In genomic region chr10:60288291-60288690, GRCh38 we compare ENCODE assay signal across 20 cellular contexts.
DNase-seq lines count a peak whose midpoint lies in the region; ATAC-seq, FAIRE-seq and TF ChIP-seq lines count a peak whose summit lies in the region.
"Had no signal": no experiment of that assay in that cellular context is flagged by ENCODE, and none has a peak within 500 bp of the region (broad histone marks: within the 10 kb centered on the region; RNA-seq: fewer than 3 reads in every experiment).

No MANE protein-coding gene starts in this region.

- H3K27ac Mint-ChIP-seq in chondrocyte (ENCODE audit: unreplicated experiment) = peak overlapping the region; percentile 2
- peak overlapping the region; percentile 84 for H3K27ac Mint-ChIP-seq in mesothelial cell of epicardium
- H3K27ac Mint-ChIP-seq: GM23338 had no signal

- peak; percentile 20 for FAIRE-seq in urothelium cell line (lab: Jason Lieb, UNC)
- FAIRE-seq: A204.1 had no signal

- no peak for DNase-seq in left ventricle myocardium inferior
- no peak for DNase-seq in right cardiac atrium
- DNase-seq in chondrocyte (ENCODE audit: low spot score) = no peak
- DNase-seq in mesothelial cell of epicardium (ENCODE audit: low spot score in 2 of 2, unreplicated experiment in 2 of 2) = no peak
- no peak for DNase-seq in urothelium cell line (ENCODE audit: low spot score)
- DNase-seq in occipital lobe (lab: John Stamatoyannopoulos, UW) = no peak
- DNase-seq in DMS79 (lab: John Stamatoyannopoulos, UW) = no peak
- DNase-seq: Calu3, DMS79 treated with DMSO at 0.1 percent for 48 hours, GF-D8, MM.1S, NCI-H1417 treated with DMSO at 0.1 percent for 48 hours, NCI-H2029 treated with DMSO at 0.1 percent for 48 hours, NCI-H510A treated with DMSO at 0.1 percent for 48 hours, Peyer's patch, SHP77 treated with DMSO at 0.1 percent for 48 hours had no signal

- TF ChIP-seq CTCF in left ventricle myocardium inferior (IDR thresholded peaks at IDR 0.05; ENCODE audit: borderline replicate concordance) (no peak), chondrocyte (IDR thresholded peaks at IDR 0.05) (no peak), mesothelial cell of epicardium (IDR thresholded peaks at IDR 0.05; ENCODE audit: unreplicated experiment) (no peak)

- H3K4me1 Mint-ChIP-seq in chondrocyte (ENCODE audit: low read depth) (peaks cover 90% of the 10 kb centered on the region), mesothelial cell of epicardium (peaks cover 67% of the 10 kb centered on the region)

- H3K4me3 Mint-ChIP-seq in chondrocyte (ENCODE audit: unreplicated experiment) (no peak overlapping the region), mesothelial cell of epicardium (no peak overlapping the region)
- H3K4me3 Mint-ChIP-seq: GM23338 had no signal

- H3K27ac ChIP-seq in left ventricle myocardium inferior (replicated peaks) = peak overlapping the region; percentile 88
- H3K27ac ChIP-seq in right cardiac atrium (ENCODE audit: low read length) = no peak overlapping the region
- H3K27ac ChIP-seq: HL-60, Peyer's patch had no signal

- H3K4me3 ChIP-seq in left ventricle myocardium inferior (no peak overlapping the region), right cardiac atrium (ENCODE audit: low read length) (no peak overlapping the region)
- H3K4me3 ChIP-seq: GM23338, Peyer's patch had no signal

- H3K9me3 Mint-ChIP-seq in chondrocyte (ENCODE audit: low read depth) (no peaks in the 10 kb centered on the region), mesothelial cell of epicardium (no peaks in the 10 kb centered on the region)
- H3K9me3 Mint-ChIP-seq: GM23338 had no signal

- H3K27me3 ChIP-seq in left ventricle myocardium inferior (ENCODE audit: low read depth) = no peaks in the 10 kb centered on the region
- H3K27me3 ChIP-seq in right cardiac atrium (ENCODE audit: control insufficient read depth, insufficient read depth) = no peaks in the 10 kb centered on the region
- H3K27me3 ChIP-seq: Peyer's patch had no signal

- H3K27me3 Mint-ChIP-seq in chondrocyte (ENCODE audit: low read depth) = no peaks in the 10 kb centered on the region
- no peaks in the 10 kb centered on the region for H3K27me3 Mint-ChIP-seq in mesothelial cell of epicardium (ENCODE audit: low read depth)

- no peaks in the 10 kb centered on the region for H3K9me3 ChIP-seq in left ventricle myocardium inferior (replicated peaks)
- H3K9me3 ChIP-seq in right cardiac atrium (ENCODE audit: control insufficient read depth, low read length) = no peaks in the 10 kb centered on the region
- H3K9me3 ChIP-seq: Peyer's patch had no signal

- ATAC-seq in right cardiac atrium (no peak), GM18511 (IDR thresholded peaks at IDR 0.05; ENCODE audit: unreplicated experiment) (no peak)
- ATAC-seq: GM23338 had no signal

- H3K36me3 ChIP-seq in left ventricle myocardium inferior = no peaks in the 10 kb centered on the region
- H3K36me3 ChIP-seq: Peyer's patch had no signal

- H3K36me3 Mint-ChIP-seq in chondrocyte (ENCODE audit: low read depth) (no peaks in the 10 kb centered on the region), mesothelial cell of epicardium (no peaks in the 10 kb centered on the region)

- WGBS in right cardiac atrium = 57% methylated on average over 3 of the region's 3 CpGs

- H3K4me1 ChIP-seq in left ventricle myocardium inferior (peaks cover 85% of the 10 kb centered on the region), right cardiac atrium (ENCODE audit: control insufficient read depth, insufficient read depth, low read length) (peaks cover 14% of the 10 kb centered on the region)
- H3K4me1 ChIP-seq: Peyer's patch had no signal

- intact Hi-C loops in left ventricle myocardium inferior (cut with micrococcal nuclease) (no loop called here), right cardiac atrium (cut with DNase I) (loop anchor here in 1 of 4 donors (10.0 kb wide), 1 partner anchor 137 kb away; no protein-coding TSS in a partner anchor)
